ENCODE assay signal across 24 cellular contexts in the genomic region with DNA sequence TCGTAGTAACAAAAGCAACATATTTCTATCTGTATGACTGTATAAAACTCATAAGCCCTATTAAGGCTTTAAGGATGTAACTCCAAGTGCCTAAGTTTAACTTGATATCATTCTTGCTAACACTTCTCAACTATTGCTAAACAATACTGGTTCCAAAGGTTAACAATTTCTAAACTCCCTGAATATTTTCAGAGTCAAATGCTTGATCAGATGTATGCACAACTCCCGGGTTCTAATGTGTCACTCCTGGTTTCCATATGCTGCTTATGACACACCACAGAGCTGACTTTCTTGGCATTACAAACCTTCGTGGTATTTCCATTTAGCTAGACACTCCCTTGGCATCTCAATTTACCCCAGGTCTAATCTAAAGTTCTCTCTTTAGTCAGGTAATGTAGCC. TPM values are rescaled to one million over a fixed set of nuclear protein-coding genes. Genes with fewer than 3 reads are reported as not detected.
DNase-seq lines count a peak whose midpoint lies in the region; ATAC-seq, FAIRE-seq and TF ChIP-seq lines count a peak whose summit lies in the region.
"Had no signal": no experiment of that assay in that cellular context is flagged by ENCODE, and none has a peak within 500 bp of the region (broad histone marks: within the 10 kb centered on the region; RNA-seq: fewer than 3 reads in every experiment).

No MANE protein-coding gene starts in this region.

- POLR2A ChIA-PET in AG04449 (lab: Yijun Ruan, JAX), result interaction anchor here (0.6 kb wide), 1 partner anchor 244 kb away, joined by 4 read pairs; no protein-coding TSS in a partner anchor

- ATAC-seq in omental fat pad (ENCODE audit: low FRiP score), result no peak
- ATAC-seq: stimulated activated naive CD8-positive, alpha-beta T cell treated with anti-CD3 and anti-CD28 coated beads, Interleukin-15, amount 100 ng/mL, for 72 hours; upper lobe of right lung had no signal

- no peaks in the 10 kb centered on the region for H3K79me2 ChIP-seq in astrocyte (ENCODE audit: insufficient read depth, low read length)

- peaks cover 9% of the 10 kb centered on the region for H3K4me1 ChIP-seq in astrocyte (ENCODE audit: insufficient read depth, low read length)
- H3K4me1 ChIP-seq: upper lobe of right lung had no signal

- H4K20me1 ChIP-seq in astrocyte (ENCODE audit: insufficient read depth, low read length), result no peaks in the 10 kb centered on the region

- peak overlapping the region; percentile 10 for H3K27ac ChIP-seq in astrocyte (ENCODE audit: low read depth, low read length)
- H3K27ac ChIP-seq: upper lobe of right lung, VCaP had no signal

- no peak for FAIRE-seq in astrocyte (lab: Jason Lieb, UNC)

- no peaks in the 10 kb centered on the region for H3K27me3 ChIP-seq in astrocyte (ENCODE audit: insufficient read depth, low read length)
- H3K27me3 ChIP-seq: upper lobe of right lung had no signal

- H3K4me2 ChIP-seq in astrocyte (ENCODE audit: low read length), result peak overlapping the region; percentile 26

- no peak overlapping the region for H2AFZ ChIP-seq in astrocyte (ENCODE audit: low read depth, low read length)

- H3K27me3 Mint-ChIP-seq in astrocyte (ENCODE audit: low read depth, unreplicated experiment), result no peaks in the 10 kb centered on the region
- H3K27me3 Mint-ChIP-seq: activated naive CD4-positive, alpha-beta T cell treated with anti-CD3 and anti-CD28 coated beads, Interleukin-2, amount 50 U/mL, for 24 hours had no signal

- peaks cover 31% of the 10 kb centered on the region for H3K36me3 ChIP-seq in astrocyte (ENCODE audit: insufficient read depth, low read length)

- TF ChIP-seq CTCF in AG04449 (IDR thresholded peaks at IDR 0.05; ENCODE audit: insufficient read depth, low read length, missing control alignments) (no peak), astrocyte (IDR thresholded peaks at IDR 0.05; ENCODE audit: insufficient read depth, low read depth, low read length) (no peak), fibroblast of pulmonary artery (IDR thresholded peaks at IDR 0.05; ENCODE audit: low read length, missing control alignments) (no peak), omental fat pad (IDR thresholded peaks at IDR 0.05) (no peak)

- H3K4me1 Mint-ChIP-seq in astrocyte (ENCODE audit: low read depth, unreplicated experiment), result peaks cover 7% of the 10 kb centered on the region
- H3K4me1 Mint-ChIP-seq: activated naive CD4-positive, alpha-beta T cell treated with anti-CD3 and anti-CD28 coated beads, Interleukin-2, amount 50 U/mL, for 24 hours; CD4-positive, alpha-beta memory T cell; neural crest cell had no signal

- CTCF ChIA-PET in AG04449 (lab: Yijun Ruan, JAX), result interaction anchor here (1.0 to 2.9 kb wide), 7 partner anchors 10 to 31 kb away, joined by 3 to 14 read pairs (median 4); partner anchors contain the start of gene DZIP1L

- peak; percentile 40 for DNase-seq in AG04449 (ENCODE audit: low read depth, low spot score)
- DNase-seq in HT1080 (ENCODE audit: low read depth), result peak; percentile 78
- peak; percentile 47 for DNase-seq in astrocyte (ENCODE audit: low read depth)
- DNase-seq in fibroblast of pulmonary artery (ENCODE audit: low read depth), result peak; percentile 43
- DNase-seq in omental fat pad (ENCODE audit: low spot score), result no peak
- no peak for DNase-seq in SIG-M5 (lab: John Stamatoyannopoulos, UW)
- DNase-seq in ecto neural progenitor cell (ENCODE audit: low spot score), result no peak
- DNase-seq in activated naive CD4-positive, alpha-beta T cell treated with Interleukin-2 at 50 U/mL for 16 hours, result no peak
- DNase-seq: activated CD4-positive, alpha-beta memory T cell treated with anti-CD3 and anti-CD28 coated beads, Interleukin-2, amount 10 ng/mL, durations not matched to agents 7 days and 5 days; activated T-cell treated with anti-CD3 and anti-CD28 coated beads, Interleukin-2, amount 50 U/mL, for 24 hours; CD4-positive, alpha-beta memory T cell; DMS53; midbrain; MM.1S; NCI-H1694 treated with DMSO at 0.1 percent for 48 hours; NK-92 treated with Interleukin-12 subunit alpha and Interleukin-12 subunit beta, amount 100 ng/mL, for 24 hours; SHP77; stimulated activated naive CD8-positive, alpha-beta T cell treated with anti-CD3 and anti-CD28 coated beads, Interleukin-15, amount 100 ng/mL, for 72 hours; upper lobe of right lung had no signal

- H3K9me3 ChIP-seq in astrocyte (ENCODE audit: insufficient read depth, low read depth, low read length), result peaks cover 4% of the 10 kb centered on the region
- H3K9me3 ChIP-seq: upper lobe of right lung had no signal

- peaks cover 44% of the 10 kb centered on the region for H3K36me3 Mint-ChIP-seq in astrocyte (ENCODE audit: low read depth, unreplicated experiment)
- H3K36me3 Mint-ChIP-seq: activated naive CD4-positive, alpha-beta T cell treated with anti-CD3 and anti-CD28 coated beads, Interleukin-2, amount 50 U/mL, for 24 hours; CD4-positive, alpha-beta memory T cell had no signal

- H3K4me3 ChIP-seq in AG04449 (ENCODE audit: low read depth, low read length) (no peak overlapping the region), astrocyte (ENCODE audit: insufficient read depth, low read depth, low read length) (no peak overlapping the region), fibroblast of pulmonary artery (replicated peaks; ENCODE audit: low read depth, low read length) (no peak overlapping the region)
- H3K4me3 ChIP-seq: upper lobe of right lung had no signal

- H3K9me3 Mint-ChIP-seq in astrocyte (ENCODE audit: unreplicated experiment), result peaks cover 5% of the 10 kb centered on the region
- H3K9me3 Mint-ChIP-seq: activated CD4-positive, alpha-beta memory T cell treated with anti-CD3 and anti-CD28 coated beads, Interleukin-2, amount 10 ng/mL, durations not matched to agents 7 days and 5 days; activated naive CD4-positive, alpha-beta T cell treated with anti-CD3 and anti-CD28 coated beads, Interleukin-2, amount 50 U/mL, for 24 hours; activated T-cell treated with anti-CD3 and anti-CD28 coated beads, Interleukin-2, amount 50 U/mL, for 24 hours; stimulated activated naive CD8-positive, alpha-beta T cell treated with anti-CD3 and anti-CD28 coated beads, Interleukin-15, amount 100 ng/mL, for 72 hours had no signal

- no peak overlapping the region for H3K4me3 Mint-ChIP-seq in astrocyte (ENCODE audit: unreplicated experiment)
- H3K4me3 Mint-ChIP-seq: activated CD4-positive, alpha-beta memory T cell treated with anti-CD3 and anti-CD28 coated beads, Interleukin-2, amount 10 ng/mL, durations not matched to agents 7 days and 5 days; activated naive CD4-positive, alpha-beta T cell treated with anti-CD3 and anti-CD28 coated beads, Interleukin-2, amount 50 U/mL, for 24 hours; activated T-cell treated with anti-CD3 and anti-CD28 coated beads, Interleukin-2, amount 50 U/mL, for 24 hours; CD4-positive, alpha-beta memory T cell; neural crest cell; stimulated activated naive CD8-positive, alpha-beta T cell treated with anti-CD3 and anti-CD28 coated beads, Interleukin-15, amount 100 ng/mL, for 72 hours had no signal

- H3K9ac ChIP-seq in astrocyte (ENCODE audit: low read length), result peak overlapping the region; percentile 3

- H3K27ac Mint-ChIP-seq in astrocyte (ENCODE audit: unreplicated experiment), result no peak overlapping the region
- H3K27ac Mint-ChIP-seq: activated CD4-positive, alpha-beta memory T cell treated with anti-CD3 and anti-CD28 coated beads, Interleukin-2, amount 10 ng/mL, durations not matched to agents 7 days and 5 days; activated naive CD4-positive, alpha-beta T cell treated with anti-CD3 and anti-CD28 coated beads, Interleukin-2, amount 50 U/mL, for 24 hours; activated T-cell treated with anti-CD3 and anti-CD28 coated beads, Interleukin-2, amount 50 U/mL, for 24 hours; CD4-positive, alpha-beta memory T cell; stimulated activated naive CD8-positive, alpha-beta T cell treated with anti-CD3 and anti-CD28 coated beads, Interleukin-15, amount 100 ng/mL, for 72 hours had no signal

RNA-seq across cellular contexts. Expression of gene DZIP1L, which starts 26.3 kb away (rescaled TPM):
- total RNA-seq in HT1080 (2014; rRNA removed; shearing (Covaris generic)), result 17.7 and 27.4 TPM in 2 replicates
- 6.3 and 7.9 TPM in 2 replicates for polyA plus RNA-seq in HT1080 (2015; cell fraction: cytosol; rRNA removed)
- polyA plus RNA-seq in HT1080 (2015; cell fraction: nucleus; rRNA removed), result 32.3 and 39.6 TPM in 2 replicates
- 19.0 and 19.8 TPM in 2 replicates for total RNA-seq in astrocyte
- 10 to 100 TPM; 14.6 to 38.7 (median 30.0) TPM for total RNA-seq in omental fat pad
- total RNA-seq: CD4-positive, alpha-beta memory T cell had no signal
- polyA plus RNA-seq: CD4-positive, alpha-beta memory T cell had no signal

RNA-seq across cellular contexts. Expression of gene A4GNT, which starts 43.1 kb away (rescaled TPM):
- not detected in 2 replicates for total RNA-seq in HT1080 (2014; rRNA removed; shearing (Covaris generic))
- not detected in 2 replicates for polyA plus RNA-seq in HT1080 (2015; cell fraction: cytosol; rRNA removed)
- polyA plus RNA-seq in HT1080 (2015; cell fraction: nucleus; rRNA removed), result not detected in 2 replicates
- total RNA-seq in astrocyte, result not detected in 2 replicates
- not detected for total RNA-seq in omental fat pad
- total RNA-seq: activated CD4-positive, alpha-beta memory T cell treated with anti-CD3 and anti-CD28 coated beads, Interleukin-2, amount 10 ng/mL, durations not matched to agents 7 days and 5 days; cardiac septum; CD4-positive, alpha-beta memory T cell; neural crest cell; T-helper 1 cell treated with Interleukin-12 subunit alpha and Interleukin-12 subunit beta and Interleukin-4 antibody, amounts not matched to agents 30 ng/mL and 1 ng/mL, for 36 hours; upper lobe of right lung had no signal
- polyA plus RNA-seq: CD4-positive, alpha-beta memory T cell had no signal

Comparison
In these comparisons a context has a peak if more than half of its experiments do, and no peak if none do; other contexts are left out.
1. DNase-seq: peak in AG04449 (single experiment), HT1080 (single experiment), astrocyte (single experiment) and fibroblast of pulmonary artery (single experiment); none in omental fat pad (single experiment), SIG-M5 (single experiment), ecto neural progenitor cell (single experiment) and activated naive CD4-positive, alpha-beta T cell treated with Interleukin-2 at 50 U/mL for 16 hours (single experiment).